Comparison of ENCODE assay signal across 17 cellular contexts in the genomic region with DNA sequence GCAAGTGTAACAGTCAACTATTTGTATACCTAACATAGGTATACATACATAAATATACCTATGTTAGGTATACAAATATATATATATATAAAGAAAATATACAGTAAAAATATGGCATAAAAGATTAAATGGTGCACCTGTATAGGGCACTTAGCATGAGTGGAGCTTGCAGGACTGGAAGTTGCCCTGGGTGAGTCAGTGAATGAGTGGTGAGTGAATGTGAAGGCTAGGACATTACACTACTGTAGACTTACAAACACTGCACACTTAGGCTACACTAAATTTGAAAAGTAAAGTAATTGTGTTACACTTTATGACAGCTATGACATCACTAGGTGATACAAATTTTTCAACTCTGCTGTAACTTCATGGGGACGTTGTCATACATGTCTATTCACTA.
A peak's percentile ranks its signal among the peaks of the same experiment; 100 is the strongest.
DNase-seq lines count a peak whose midpoint lies in the region; ATAC-seq and TF ChIP-seq lines count a peak whose summit lies in the region.
"Had no signal": no experiment of that assay in that cellular context is flagged by ENCODE, and none has a peak within 500 bp of the region (broad histone marks: within the 10 kb centered on the region; RNA-seq: fewer than 3 reads in every experiment).

No MANE protein-coding gene starts in this region.

- no peak for TF ChIP-seq POLR2A in breast epithelium (IDR thresholded peaks at IDR 0.05)

- ATAC-seq in HG02588 (IDR thresholded peaks at IDR 0.05; ENCODE audit: unreplicated experiment) (no peak), GM21737 (IDR thresholded peaks at IDR 0.05; ENCODE audit: unreplicated experiment) (no peak)
- ATAC-seq: CD8-positive, alpha-beta T cell had no signal

- H3K36me3 ChIP-seq in breast epithelium: no peaks in the 10 kb centered on the region
- H3K36me3 ChIP-seq in SJSA1: peaks cover 14% of the 10 kb centered on the region

- H3K27me3 ChIP-seq in breast epithelium (no peaks in the 10 kb centered on the region), SJSA1 (replicated peaks) (no peaks in the 10 kb centered on the region)

- peak overlapping the region; percentile 59 for H3K27ac Mint-ChIP-seq in MCF 10A (ENCODE audit: low read depth, unreplicated experiment)

- H3K27ac ChIP-seq in breast epithelium (no peak overlapping the region), SJSA1 (peak overlapping the region; percentile 63; the same call in 1 of the 2 replicates)
- H3K27ac ChIP-seq: 22Rv1, SK-N-MC had no signal

- DNase-seq in MCF 10A (ENCODE audit: unreplicated experiment) (no peak), breast epithelium (ENCODE audit: low spot score in 2 of 2) (no peak), SJSA1 (ENCODE audit: low read depth in 1 of 2, low spot score in 2 of 2) (no peak), epithelial cell of esophagus (ENCODE audit: low read depth) (peak; percentile 72), renal cortical epithelial cell (ENCODE audit: low read depth) (peak; percentile 36), NCI-H1436 treated with DMSO at 0.1 percent for 48 hours (lab: John Stamatoyannopoulos, UW) (no peak)
- DNase-seq: CD8-positive, alpha-beta T cell; Kasumi-1; NCI-H1105 treated with DMSO at 0.1 percent for 48 hours; NCI-H187; NCI-H446; NCI-H774 had no signal

- BruUV-seq in MCF 10A (replicated peaks; lab: Mats Ljungman, UMichigan): no TSS peak

- no peaks in the 10 kb centered on the region for H3K9me3 ChIP-seq in breast epithelium
- no peaks in the 10 kb centered on the region for H3K9me3 ChIP-seq in SJSA1 (replicated peaks)

- intact Hi-C loops in MCF 10A (cut with micrococcal nuclease): no loop called here
- intact Hi-C loops in breast epithelium (cut with DNase I; ENCODE audit: low total_unique reads): no loop called here

- H3K4me1 Mint-ChIP-seq in MCF 10A (ENCODE audit: insufficient read depth, unreplicated experiment): peaks cover 20% of the 10 kb centered on the region

- CTCF ChIA-PET in MCF 10A (lab: Yijun Ruan, JAX): interaction anchor here (0.6 to 5.8 kb wide), 3 partner anchors 16 to 21 kb away, joined by 3 to 41 read pairs (median 4); no protein-coding TSS in a partner anchor

- H3K4me1 ChIP-seq in breast epithelium (no peaks in the 10 kb centered on the region), SJSA1 (replicated peaks) (peaks cover 26% of the 10 kb centered on the region)

- no peak for TF ChIP-seq CTCF in MCF 10A (IDR thresholded peaks at IDR 0.05; ENCODE audit: unreplicated experiment)
- no peak for TF ChIP-seq CTCF in breast epithelium (IDR thresholded peaks at IDR 0.05)
- TF ChIP-seq CTCF in epithelial cell of esophagus (IDR thresholded peaks at IDR 0.05; ENCODE audit: insufficient read depth, low read depth, low read length, missing control alignments): no peak

- H3K27me3 Mint-ChIP-seq in MCF 10A (ENCODE audit: insufficient read depth, unreplicated experiment): no peaks in the 10 kb centered on the region
- H3K27me3 Mint-ChIP-seq: IgD-negative memory B cell had no signal

- POLR2A ChIA-PET in MCF 10A (lab: Yijun Ruan, JAX): interaction anchor here (0.6 to 1.0 kb wide), 4 partner anchors 10 to 65 kb away, joined by 3 to 4 read pairs (median 4); a partner anchor contains a TSS

- H3K4me3 ChIP-seq in breast epithelium (no peak overlapping the region), SJSA1 (no peak overlapping the region), epithelial cell of esophagus (ENCODE audit: low read length) (no peak overlapping the region)
- H3K4me3 ChIP-seq: SK-N-MC had no signal

- H3K36me3 Mint-ChIP-seq in MCF 10A (ENCODE audit: insufficient read depth, unreplicated experiment): peaks cover 9% of the 10 kb centered on the region
- H3K36me3 Mint-ChIP-seq: IgD-negative memory B cell had no signal

- H3K9me3 Mint-ChIP-seq in MCF 10A (ENCODE audit: unreplicated experiment): no peaks in the 10 kb centered on the region
- H3K9me3 Mint-ChIP-seq: CD8-positive, alpha-beta T cell; IgD-negative memory B cell had no signal

- no peak overlapping the region for H3K4me3 Mint-ChIP-seq in MCF 10A (ENCODE audit: unreplicated experiment)
- H3K4me3 Mint-ChIP-seq: CD8-positive, alpha-beta T cell; IgD-negative memory B cell had no signal

Comparison
In these comparisons a context has a peak if more than half of its experiments do, and no peak if none do; other contexts are left out.
1. DNase-seq: peak in epithelial cell of esophagus (single experiment) and renal cortical epithelial cell (single experiment); none in MCF 10A (single experiment), breast epithelium (0 of 2), SJSA1 (0 of 2) and NCI-H1436 treated with DMSO at 0.1 percent for 48 hours (single experiment).